8 cellular contexts compared by ENCODE assay signal in genomic region chr19:1652471-1653299, GRCh38. TPM values are rescaled to one million over a fixed set of nuclear protein-coding genes. Genes with fewer than 3 reads are reported as not detected.
A peak's percentile ranks its signal among the peaks of the same experiment; 100 is the strongest.
DNase-seq lines count a peak whose midpoint lies in the region; ATAC-seq and TF ChIP-seq lines count a peak whose summit lies in the region.

TCF3 (minus strand) TSS chr19:1652615; CDS start chr19:1650248, 2,367 bp downstream.

- no peak for TF ChIP-seq CTCF in natural killer cell (IDR thresholded peaks at IDR 0.05)

- H3K4me1 Mint-ChIP-seq in natural killer cell = peaks cover 12% of the 10 kb centered on the region in 2 donors

- peak; percentile 100 for DNase-seq in ELF-1 (ENCODE audit: low read depth, low spot score)
- DNase-seq in H7 = peak; percentile 99
- DNase-seq in M059J (ENCODE audit: low read depth) = peak; percentile 96
- DNase-seq in SHP77 (lab: John Stamatoyannopoulos, UW) = peak; percentile 96 to 97
- peak; percentile 98 for DNase-seq in activated effector memory CD4-positive, alpha-beta T cell treated with Interleukin-2 at 50 U/mL for 16 hours
- DNase-seq in fibroblast of peridontal ligament (ENCODE audit: extremely low read depth) = peak; percentile 99
- DNase-seq in natural killer cell = peak; percentile 99
- peak; percentile 96 for DNase-seq in stimulated activated naive CD4-positive, alpha-beta T cell treated with Interleukin-2 at 50 U/mL for 16 hours (lab: John Stamatoyannopoulos, UW)

- no peaks in the 10 kb centered on the region for H3K9me3 Mint-ChIP-seq in natural killer cell

- peak within 1 kb of the TSS; percentile 73 for H3K4me3 ChIP-seq in H7 (ENCODE audit: insufficient read depth, low read depth, low read length)

- intact Hi-C loops in natural killer cell (cut with micrococcal nuclease) = loop anchor here (1.0 kb wide), 1 partner anchor 47 kb away; the partner anchor contains the start of gene UQCR11

- peak within 1 kb of the TSS; percentile 99 for H3K4me3 Mint-ChIP-seq in natural killer cell

- H3K36me3 Mint-ChIP-seq in natural killer cell = no peaks in the 10 kb centered on the region

- peak within 1 kb of the TSS; percentile 90 to 94 for H3K27ac Mint-ChIP-seq in natural killer cell

- peak; percentile 90 to 97 (median 90) for ATAC-seq in natural killer cell

- H3K36me3 ChIP-seq in H7 (replicated peaks; ENCODE audit: control insufficient read depth, insufficient read depth, low read length) = peaks cover 9% of the 10 kb centered on the region

- no peaks in the 10 kb centered on the region for H3K27me3 Mint-ChIP-seq in natural killer cell (ENCODE audit: low read depth in 2 of 2)

- H3K27me3 ChIP-seq in H7 (ENCODE audit: control insufficient read depth, insufficient read depth, low read length) = no peaks in the 10 kb centered on the region; the same call in 1 of the 2 replicates

RNA-seq across cellular contexts. Expression of gene TCF3, which starts in this region (rescaled TPM):
- 277 and 293 TPM in 2 replicates for total RNA-seq in H7 (2014; rRNA removed; shearing (Covaris generic))
- total RNA-seq in M059J (2014; rRNA removed; shearing (Covaris generic)) = 38.1 and 90.7 TPM in 2 replicates
- 10 to 100 TPM; 54.5 to 72.2 (median 64.3) TPM for total RNA-seq in natural killer cell

Comparison
In these comparisons a context has a peak if more than half of its experiments do, and no peak if none do; other contexts are left out.
1. Peak in every context shown above with its lines: DNase-seq, ATAC-seq and H3K4me3 ChIP-seq.